ENCODE assay signal across 8 cellular contexts in the genomic region with DNA sequence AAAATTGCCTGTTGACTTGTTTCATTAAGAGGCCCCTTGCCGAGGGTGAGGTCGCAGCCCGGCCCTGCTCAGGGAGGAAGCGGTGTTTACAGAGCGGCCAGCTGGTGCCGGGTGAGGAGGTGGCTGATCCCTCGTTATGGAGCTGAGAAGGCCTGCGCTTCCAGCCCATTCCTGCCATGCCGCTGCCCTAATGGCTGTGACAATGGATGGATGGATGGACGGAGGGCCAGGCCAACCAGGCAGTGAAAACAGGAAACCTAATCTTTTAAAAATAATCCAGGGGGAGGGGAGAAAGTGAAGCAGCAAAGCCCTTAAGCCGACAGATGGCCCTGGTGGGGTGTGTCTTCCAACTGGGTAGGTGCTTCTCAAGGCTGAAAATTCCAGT. TPM values are rescaled to one million over a fixed set of nuclear protein-coding genes. Genes with fewer than 3 reads are reported as not detected.
DNase-seq lines count a peak whose midpoint lies in the region; ATAC-seq and TF ChIP-seq lines count a peak whose summit lies in the region.

No MANE protein-coding gene starts in this region.

- H4K20me1 ChIP-seq in MM.1S (ENCODE audit: insufficient read depth, low read length) (peaks cover 97% of the 10 kb centered on the region), osteoblast (ENCODE audit: insufficient read depth, low read length) (peaks cover 83% of the 10 kb centered on the region)

- H2AFZ ChIP-seq in MM.1S (ENCODE audit: low read length) (no peak overlapping the region), osteoblast (ENCODE audit: low read length) (no peak overlapping the region)

- peaks cover 2% of the 10 kb centered on the region for H3K27me3 Mint-ChIP-seq in activated B cell treated with CpG ODN at 0.5 μM for 24 hours

- H3K4me2 ChIP-seq in MM.1S (ENCODE audit: low read depth, low read length) (peak overlapping the region; percentile 2; the same call in 1 of the 2 replicates), osteoblast (ENCODE audit: insufficient read depth, low read length) (no peak overlapping the region)

- TF ChIP-seq CTCF in MM.1S (IDR thresholded peaks at IDR 0.05; ENCODE audit: low read length) (no peak), activated B cell treated with CpG ODN at 0.5 μM for 24 hours (IDR thresholded peaks at IDR 0.05) (no peak), osteoblast (IDR thresholded peaks at IDR 0.05; ENCODE audit: extremely low read depth, low read depth, low read length) (no peak)

- H3K9me3 Mint-ChIP-seq in activated B cell treated with CpG ODN at 0.5 μM for 24 hours, result no peaks in the 10 kb centered on the region
- no peaks in the 10 kb centered on the region for H3K9me3 Mint-ChIP-seq in stimulated activated effector memory CD8-positive, alpha-beta T cell treated with anti-CD3 and anti-CD28 coated beads, Interleukin-12 subunit alpha, Interleukin-12 subunit beta, amount 100 ng/mL, for 72 hours

- H3K4me3 Mint-ChIP-seq in activated B cell treated with CpG ODN at 0.5 μM for 24 hours, result peak overlapping the region; percentile 74
- H3K4me3 Mint-ChIP-seq in stimulated activated effector memory CD8-positive, alpha-beta T cell treated with anti-CD3 and anti-CD28 coated beads, Interleukin-12 subunit alpha, Interleukin-12 subunit beta, amount 100 ng/mL, for 72 hours, result peak overlapping the region; percentile 65

- no peaks in the 10 kb centered on the region for H3K9me2 ChIP-seq in MM.1S (replicated peaks; ENCODE audit: insufficient read depth, low read length)

- peaks cover 11% of the 10 kb centered on the region; the same call in 1 of the 2 replicates for H3F3A ChIP-seq in MM.1S (ENCODE audit: insufficient read depth, low read length)

- H3K27ac Mint-ChIP-seq in activated B cell treated with CpG ODN at 0.5 μM for 24 hours, result peak overlapping the region; percentile 50
- peak overlapping the region; percentile 85 for H3K27ac Mint-ChIP-seq in stimulated activated effector memory CD8-positive, alpha-beta T cell treated with anti-CD3 and anti-CD28 coated beads, Interleukin-12 subunit alpha, Interleukin-12 subunit beta, amount 100 ng/mL, for 72 hours

- H3K9me3 ChIP-seq in MM.1S (replicated peaks; ENCODE audit: insufficient read depth, low read length) (no peaks in the 10 kb centered on the region), iPS-15b (ENCODE audit: control insufficient read depth, insufficient read depth, low read length) (no peaks in the 10 kb centered on the region), osteoblast (ENCODE audit: low read depth, low read length) (no peaks in the 10 kb centered on the region)

- H3K36me3 ChIP-seq in MM.1S (replicated peaks; ENCODE audit: insufficient read depth, low read length) (no peaks in the 10 kb centered on the region), iPS-15b (ENCODE audit: control insufficient read depth, insufficient read depth, low read length) (no peaks in the 10 kb centered on the region), osteoblast (ENCODE audit: insufficient read depth, low read length) (no peaks in the 10 kb centered on the region)

- intact Hi-C loops in activated B cell treated with CpG ODN at 0.5 μM for 24 hours (cut with micrococcal nuclease), result loop anchor here (1.0 to 2.0 kb wide), 2 partner anchors 24 to 76 kb away; no protein-coding TSS in a partner anchor

- POLR2A ChIA-PET in activated B cell treated with CpG ODN at 0.5 μM for 24 hours (lab: Charles Lee), result interaction anchor here (1.4 to 4.7 kb wide), 4 partner anchors 11 to 38 kb away, joined by 3 to 17 read pairs (median 9); no protein-coding TSS in a partner anchor

- no peaks in the 10 kb centered on the region for H3K36me3 Mint-ChIP-seq in activated B cell treated with CpG ODN at 0.5 μM for 24 hours (ENCODE audit: low read depth)
- H3K36me3 Mint-ChIP-seq in stimulated activated effector memory CD8-positive, alpha-beta T cell treated with anti-CD3 and anti-CD28 coated beads, Interleukin-12 subunit alpha, Interleukin-12 subunit beta, amount 100 ng/mL, for 72 hours, result peaks cover 4% of the 10 kb centered on the region

- H3K79me2 ChIP-seq in MM.1S (ENCODE audit: low read length) (peaks cover 100% of the 10 kb centered on the region), osteoblast (ENCODE audit: insufficient read depth, low read length) (peaks cover 83% of the 10 kb centered on the region)

- no peak overlapping the region for H3K9ac ChIP-seq in MM.1S (ENCODE audit: low read length)
- H3K9ac ChIP-seq in iPS-15b (ENCODE audit: low read depth, low read length), result no peak overlapping the region

- H3K27ac ChIP-seq in MM.1S (ENCODE audit: low read length), result no peak overlapping the region; the same call in 1 of the 2 replicates
- no peak overlapping the region for H3K27ac ChIP-seq in osteoblast (ENCODE audit: low read depth, low read length)

- H3K4me3 ChIP-seq in MM.1S (ENCODE audit: low read length), result no peak overlapping the region
- H3K4me3 ChIP-seq in iPS-15b (ENCODE audit: low read depth, low read length), result peak overlapping the region; percentile 5
- no peak overlapping the region for H3K4me3 ChIP-seq in osteoblast (ENCODE audit: insufficient read depth, low read length)

- ATAC-seq in activated B cell treated with CpG ODN at 0.5 μM for 24 hours (ENCODE audit: low read depth) (no peak), HG02678 (IDR thresholded peaks at IDR 0.05; ENCODE audit: unreplicated experiment) (no peak)
- no peak for ATAC-seq in stimulated activated effector memory CD8-positive, alpha-beta T cell treated with anti-CD3 and anti-CD28 coated beads, Interleukin-12 subunit alpha, Interleukin-12 subunit beta, amount 100 ng/mL, for 72 hours

- DNase-seq in DMS 273 (lab: John Stamatoyannopoulos, UW; ENCODE audit: unreplicated experiment) (peak; percentile 92), MM.1S (no peak), activated B cell treated with CpG ODN at 0.5 μM for 24 hours (no peak), middle frontal gyrus (ENCODE audit: extremely low spot score, low spot score) (no peak), osteoblast (ENCODE audit: insufficient read length, low spot score, missing footprints) (no peak)
- DNase-seq in stimulated activated effector memory CD8-positive, alpha-beta T cell treated with anti-CD3 and anti-CD28 coated beads, Interleukin-12 subunit alpha, Interleukin-12 subunit beta, amount 100 ng/mL, for 72 hours (ENCODE audit: low spot score in 2 of 2), result no peak

- no peaks in the 10 kb centered on the region for H3K27me3 ChIP-seq in MM.1S (replicated peaks; ENCODE audit: insufficient read depth, low read length)
- H3K27me3 ChIP-seq in iPS-15b (ENCODE audit: control insufficient read depth, insufficient read depth, low read length), result no peaks in the 10 kb centered on the region
- H3K27me3 ChIP-seq in osteoblast (ENCODE audit: insufficient read depth, low read length), result no peaks in the 10 kb centered on the region

- H3K4me1 ChIP-seq in MM.1S (ENCODE audit: low read length), result peaks cover 39% of the 10 kb centered on the region
- peaks cover 17% of the 10 kb centered on the region for H3K4me1 ChIP-seq in iPS-15b (ENCODE audit: control insufficient read depth, insufficient read depth, low read length)
- H3K4me1 ChIP-seq in osteoblast (ENCODE audit: insufficient read depth, low read length), result peaks cover 37% of the 10 kb centered on the region

- peaks cover 82% of the 10 kb centered on the region for H3K4me1 Mint-ChIP-seq in activated B cell treated with CpG ODN at 0.5 μM for 24 hours
- peaks cover 95% of the 10 kb centered on the region for H3K4me1 Mint-ChIP-seq in stimulated activated effector memory CD8-positive, alpha-beta T cell treated with anti-CD3 and anti-CD28 coated beads, Interleukin-12 subunit alpha, Interleukin-12 subunit beta, amount 100 ng/mL, for 72 hours

- CTCF ChIA-PET in activated B cell treated with CpG ODN at 0.5 μM for 24 hours (lab: Charles Lee), result interaction anchor here (0.9 to 2.2 kb wide), 5 partner anchors 11 to 63 kb away, joined by 3 to 7 read pairs (median 4); partner anchors contain the start of gene BCR

RNA-seq across cellular contexts. Expression of gene BCR, which starts 38.5 kb away (rescaled TPM):
- 20.9 and 23.8 TPM in 2 replicates for total RNA-seq in activated B cell treated with CpG ODN at 0.5 μM for 24 hours
- 28.6 and 29.8 TPM in 2 replicates for total RNA-seq in osteoblast
